ENCODE assay signal across 15 cellular contexts in the genomic region with DNA sequence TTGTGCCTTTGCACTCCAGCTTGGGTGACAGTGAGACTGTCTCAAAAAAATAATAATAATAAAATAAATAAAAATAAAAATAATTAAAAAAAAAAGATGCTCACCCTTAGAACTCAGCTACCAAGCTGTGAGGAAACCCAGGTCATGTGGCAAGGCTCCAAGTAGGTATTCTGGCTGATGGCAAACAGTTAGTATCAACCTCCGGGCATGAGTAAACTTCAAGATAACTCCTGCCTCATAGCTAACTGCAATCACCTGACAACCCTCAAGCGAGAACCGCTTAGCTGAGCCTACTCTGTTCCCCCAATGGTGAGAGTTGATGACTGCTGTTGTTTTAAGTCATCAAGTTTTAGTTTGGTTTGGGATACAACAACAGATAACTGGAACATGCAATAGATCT. TPM values are rescaled to one million over a fixed set of nuclear protein-coding genes. Genes with fewer than 3 reads are reported as not detected.
A peak's percentile ranks its signal among the peaks of the same experiment; 100 is the strongest.
DNase-seq lines count a peak whose midpoint lies in the region; ATAC-seq, FAIRE-seq and TF ChIP-seq lines count a peak whose summit lies in the region.
"Had no signal": no experiment of that assay in that cellular context is flagged by ENCODE, and none has a peak within 500 bp of the region (broad histone marks: within the 10 kb centered on the region; RNA-seq: fewer than 3 reads in every experiment).

No MANE protein-coding gene starts in this region.

- BruUV-seq in Calu3 (replicated peaks; lab: Mats Ljungman, UMichigan), result no TSS peak

- H3K9me3 Mint-ChIP-seq in Calu3 (ENCODE audit: low read depth, unreplicated experiment), result no peaks in the 10 kb centered on the region
- H3K9me3 Mint-ChIP-seq: CD4-positive, CD25-positive, alpha-beta regulatory T cell had no signal

- WGBS in pancreas, 2 donors, result 26 to 38% methylated on average over 3 of the region's 3 CpGs
- whole genome bisulfite sequencing in transverse colon (ENCODE audit: low coverage in 1 of 2), 2 donors, result 55% methylated on average over 3 of the region's 3 CpGs; no CpG with 5 or more reads in 1 of the 2 donors

- peak; percentile 6 for DNase-seq in Calu3
- peak in 1 of 2 donors; percentile 46 for DNase-seq in left colon
- peak in 3 of 6 donors; percentile 25 to 39 (median 31) for DNase-seq in pancreas
- DNase-seq in transverse colon, result peak; percentile 47
- no peak for DNase-seq in HCEC 1CT
- no peak for DNase-seq in NCI-H748 treated with DMSO at 0.1 percent for 48 hours (lab: John Stamatoyannopoulos, UW)
- no peak for DNase-seq in activated T-cell treated with anti-CD3 and anti-CD28 coated beads for 4 hours
- DNase-seq: 8988T; CD4-positive, CD25-positive, alpha-beta regulatory T cell; DMS79; IMR-90 had no signal

- no peak overlapping the region for H3K4me3 ChIP-seq in pancreas
- no peak overlapping the region for H3K4me3 ChIP-seq in transverse colon
- H3K4me3 ChIP-seq: BLaER1 treated with 17β-estradiol and CSF1 and Interleukin-3, amounts not matched to agents 10 nM and 100 nM; GM12878 had no signal

- no peak for FAIRE-seq in pancreas (lab: Jason Lieb, UNC)
- FAIRE-seq: GM12878, GM18507 had no signal

- H3K4me1 Mint-ChIP-seq in Calu3 (ENCODE audit: low read depth, unreplicated experiment), result no peaks in the 10 kb centered on the region

- no peak overlapping the region for H3K4me3 Mint-ChIP-seq in Calu3 (ENCODE audit: low read depth, unreplicated experiment)
- H3K4me3 Mint-ChIP-seq: CD4-positive, CD25-positive, alpha-beta regulatory T cell had no signal

- no peak overlapping the region for H3K27ac ChIP-seq in pancreas
- no peak overlapping the region for H3K27ac ChIP-seq in transverse colon
- H3K27ac ChIP-seq: BLaER1 treated with 17β-estradiol and CSF1 and Interleukin-3, amounts not matched to agents 10 nM and 100 nM had no signal

- in situ Hi-C loops in transverse colon (cut with MboI; ENCODE audit: low pct_ligation_motif_present in 1 of 4, low pct_unique_long_range_greater_than_20kb in 1 of 4, low sequenced_read_pairs in 3 of 4), result no loop called here

- H3K27me3 Mint-ChIP-seq in Calu3 (ENCODE audit: unreplicated experiment), result no peaks in the 10 kb centered on the region

- H3K27me3 ChIP-seq in pancreas, result no peaks in the 10 kb centered on the region
- H3K27me3 ChIP-seq in transverse colon, result no peaks in the 10 kb centered on the region
- H3K27me3 ChIP-seq: BLaER1 treated with 17β-estradiol and CSF1 and Interleukin-3, amounts not matched to agents 10 nM and 100 nM had no signal

- H3K4me1 ChIP-seq in pancreas (no peaks in the 10 kb centered on the region), transverse colon (peaks cover 0 to 17% (median 6%) of the 10 kb centered on the region in 4 donors)

- H3K9me3 ChIP-seq in pancreas (no peaks in the 10 kb centered on the region), transverse colon (no peaks in the 10 kb centered on the region)
- H3K9me3 ChIP-seq: BLaER1 treated with 17β-estradiol and CSF1 and Interleukin-3, amounts not matched to agents 10 nM and 100 nM had no signal

- no peak overlapping the region for H3K27ac Mint-ChIP-seq in Calu3 (ENCODE audit: unreplicated experiment)

- TF ChIP-seq POLR2A in transverse colon (IDR thresholded peaks at IDR 0.05), result no peak

- no peak for TF ChIP-seq EP300 in transverse colon (IDR thresholded peaks at IDR 0.05; ENCODE audit: low read depth)

- intact Hi-C loops in Calu3 (cut with micrococcal nuclease; ENCODE audit: unreplicated experiment), result no loop called here
- intact Hi-C loops in left colon (cut with DNase I, micrococcal nuclease), result loop anchor here in 1 of 2 donors (10.0 kb wide), 1 partner anchor 74 kb away; no protein-coding TSS in a partner anchor
- intact Hi-C loops in pancreas (cut with DNase I), result no loop called here
- intact Hi-C loops in transverse colon (cut with DNase I; ENCODE audit: low total_unique reads), result no loop called here

- peak; percentile 81 for ATAC-seq in left colon
- peak; percentile 27 to 73 (median 51) for ATAC-seq in pancreas
- ATAC-seq: GM12878, HCT116 had no signal

- no peaks in the 10 kb centered on the region for H3K36me3 Mint-ChIP-seq in Calu3 (ENCODE audit: insufficient read depth, unreplicated experiment)
- H3K36me3 Mint-ChIP-seq: CD4-positive, CD25-positive, alpha-beta regulatory T cell had no signal

- H3K36me3 ChIP-seq in pancreas (no peaks in the 10 kb centered on the region), transverse colon (no peaks in the 10 kb centered on the region)
- H3K36me3 ChIP-seq: BLaER1 treated with 17β-estradiol and CSF1 and Interleukin-3, amounts not matched to agents 10 nM and 100 nM had no signal

- TF ChIP-seq CTCF in Calu3 (IDR thresholded peaks at IDR 0.05; ENCODE audit: unreplicated experiment) (no peak), pancreas (IDR thresholded peaks at IDR 0.05) (no peak), transverse colon (IDR thresholded peaks at IDR 0.05) (no peak)

- CTCF ChIA-PET in Calu3 (lab: Charles Lee), result no interaction called here

RNA-seq across cellular contexts. Expression of gene SLC44A1, which starts 6.1 kb away (rescaled TPM):
- 36.6 and 41.2 TPM in 2 replicates for total RNA-seq in Calu3 (2022)
- total RNA-seq in left colon, result 100 to 1,000 TPM; 147 to 157 TPM
- 10 to 100 TPM; 18.6 to 32.3 (median 20.5) TPM for total RNA-seq in pancreas
- 1 to 10 TPM; 4.6 to 7.0 TPM for polyA plus RNA-seq in pancreas
- 10 to 100 TPM; 39.3 to 94.1 (median 58.3) TPM for total RNA-seq in transverse colon

Comparison
In these comparisons a context has a peak if more than half of its experiments do, and no peak if none do; other contexts are left out.
1. DNase-seq: peak in Calu3 (single experiment) and transverse colon (single experiment); none in HCEC 1CT (single experiment), NCI-H748 treated with DMSO at 0.1 percent for 48 hours (single experiment) and activated T-cell treated with anti-CD3 and anti-CD28 coated beads for 4 hours (single experiment).